17 cellular contexts compared by ENCODE assay signal in genomic region chr4:122997463-122998101, GRCh38.
DNase-seq lines count a peak whose midpoint lies in the region; ATAC-seq and TF ChIP-seq lines count a peak whose summit lies in the region.
"Had no signal": no experiment of that assay in that cellular context is flagged by ENCODE, and none has a peak within 500 bp of the region (broad histone marks: within the 10 kb centered on the region; RNA-seq: fewer than 3 reads in every experiment).

No MANE protein-coding gene starts in this region.

- H3K27me3 ChIP-seq in breast epithelium, result no peaks in the 10 kb centered on the region
- H3K27me3 ChIP-seq: upper lobe of right lung had no signal

- intact Hi-C loops in MCF 10A (cut with micrococcal nuclease), result no loop called here
- intact Hi-C loops in breast epithelium (cut with DNase I; ENCODE audit: low total_unique reads), result no loop called here

- no TSS peak for BruUV-seq in MCF 10A (replicated peaks; lab: Mats Ljungman, UMichigan)

- no peaks in the 10 kb centered on the region for H3K9me3 ChIP-seq in breast epithelium
- H3K9me3 ChIP-seq: left ventricle myocardium inferior, upper lobe of right lung had no signal

- H3K36me3 ChIP-seq in breast epithelium, result no peaks in the 10 kb centered on the region
- H3K36me3 ChIP-seq: left ventricle myocardium inferior, upper lobe of right lung had no signal

- POLR2A ChIA-PET in MCF 10A (lab: Yijun Ruan, JAX), result no interaction called here

- no peak for DNase-seq in MCF 10A (ENCODE audit: unreplicated experiment)
- no peak for DNase-seq in breast epithelium (ENCODE audit: low spot score in 2 of 2)
- DNase-seq in MV-4-11 (lab: John Stamatoyannopoulos, UW), result peak; percentile 14
- DNase-seq in chondrocyte (ENCODE audit: low spot score), result no peak
- no peak for DNase-seq in NCI-H510A (lab: John Stamatoyannopoulos, UW)
- no peak for DNase-seq in epidermal melanocyte (ENCODE audit: insufficient read length, low spot score)
- DNase-seq: anterior cingulate cortex; DMS153; effector memory CD4-positive, alpha-beta T cell; left ventricle myocardium inferior; NCI-H226; upper lobe of right lung had no signal

- TF ChIP-seq POLR2A in breast epithelium (IDR thresholded peaks at IDR 0.05), result no peak

- no peaks in the 10 kb centered on the region for H3K36me3 Mint-ChIP-seq in MCF 10A (ENCODE audit: insufficient read depth, unreplicated experiment)
- peaks cover 2% of the 10 kb centered on the region for H3K36me3 Mint-ChIP-seq in chondrocyte (ENCODE audit: low read depth)

- no peaks in the 10 kb centered on the region for H3K4me1 ChIP-seq in breast epithelium
- H3K4me1 ChIP-seq: upper lobe of right lung had no signal

- H3K27ac Mint-ChIP-seq in MCF 10A (ENCODE audit: low read depth, unreplicated experiment) (peak overlapping the region; percentile 25), chondrocyte (ENCODE audit: unreplicated experiment) (no peak overlapping the region)
- H3K27ac Mint-ChIP-seq: GM23338 had no signal

- no peak overlapping the region for H3K27ac ChIP-seq in breast epithelium
- H3K27ac ChIP-seq: left ventricle myocardium inferior, RWPE1, upper lobe of right lung had no signal

- ATAC-seq in HG02852 (IDR thresholded peaks at IDR 0.05; ENCODE audit: unreplicated experiment) (peak; percentile 75), GM21737 (IDR thresholded peaks at IDR 0.05; ENCODE audit: unreplicated experiment) (no peak)
- ATAC-seq: GM23338, upper lobe of right lung had no signal

- H3K4me3 ChIP-seq in breast epithelium, result no peak overlapping the region
- H3K4me3 ChIP-seq: GM23338, left ventricle myocardium inferior, upper lobe of right lung had no signal

- H3K4me3 Mint-ChIP-seq in MCF 10A (ENCODE audit: unreplicated experiment) (no peak overlapping the region), chondrocyte (ENCODE audit: unreplicated experiment) (no peak overlapping the region)
- H3K4me3 Mint-ChIP-seq: GM23338, neural crest cell had no signal

- no peaks in the 10 kb centered on the region for H3K27me3 Mint-ChIP-seq in MCF 10A (ENCODE audit: insufficient read depth, unreplicated experiment)
- no peaks in the 10 kb centered on the region for H3K27me3 Mint-ChIP-seq in chondrocyte (ENCODE audit: low read depth)

- H3K4me1 Mint-ChIP-seq in MCF 10A (ENCODE audit: insufficient read depth, unreplicated experiment) (no peaks in the 10 kb centered on the region), chondrocyte (ENCODE audit: low read depth) (peaks cover 12% of the 10 kb centered on the region)
- H3K4me1 Mint-ChIP-seq: GM23338, neural crest cell had no signal

- no peak for TF ChIP-seq CTCF in MCF 10A (IDR thresholded peaks at IDR 0.05; ENCODE audit: unreplicated experiment)
- TF ChIP-seq CTCF in breast epithelium (IDR thresholded peaks at IDR 0.05), result no peak
- TF ChIP-seq CTCF in chondrocyte (IDR thresholded peaks at IDR 0.05), result no peak

- H3K9me3 Mint-ChIP-seq in MCF 10A (ENCODE audit: unreplicated experiment), result peaks cover 7% of the 10 kb centered on the region
- peaks cover under 1% of the 10 kb centered on the region for H3K9me3 Mint-ChIP-seq in chondrocyte (ENCODE audit: low read depth)
- H3K9me3 Mint-ChIP-seq: GM23338 had no signal

- CTCF ChIA-PET in MCF 10A (lab: Yijun Ruan, JAX), result interaction anchor here (0.6 to 0.7 kb wide), 2 partner anchors 36 to 778 kb away, joined by 3 read pairs; no protein-coding TSS in a partner anchor
